In the genomic region with DNA sequence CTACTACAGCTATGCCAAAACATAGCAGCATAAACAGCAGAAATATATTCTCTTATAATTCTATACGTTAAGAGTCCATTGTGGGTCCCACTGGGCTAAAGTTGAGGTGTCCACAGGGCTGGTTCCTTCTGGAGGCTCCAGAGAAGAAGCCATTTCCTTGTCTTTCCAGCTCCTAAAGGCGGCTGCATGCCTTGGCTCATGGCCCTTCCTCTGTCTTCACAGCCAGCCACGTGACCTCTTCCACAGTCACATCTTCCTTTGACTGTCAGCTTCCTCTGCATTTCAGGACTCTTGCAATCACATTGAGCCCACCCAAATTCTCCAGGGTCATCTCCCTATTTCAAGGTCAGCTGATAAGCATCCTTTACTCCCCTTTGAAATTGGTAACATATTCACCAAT, we compare ENCODE assay signal across 10 cellular contexts.
"Had no signal": no experiment of that assay in that cellular context is flagged by ENCODE, and none has a peak within 500 bp of the region (broad histone marks: within the 10 kb centered on the region; RNA-seq: fewer than 3 reads in every experiment).

No MANE protein-coding gene starts in this region.

- ATAC-seq: effector memory CD8-positive, alpha-beta T cell; pancreas; sciatic nerve had no signal

- DNase-seq: activated CD4-positive, alpha-beta T cell treated with anti-CD3 and anti-CD28 coated beads, Interleukin-2, amount 50 U/mL, for 1 hour; activated CD4-positive, CD25-positive, alpha-beta regulatory T cell; activated effector memory CD4-positive, alpha-beta T cell treated with Interleukin-2 at 50 U/mL for 16 hours; effector memory CD8-positive, alpha-beta T cell; foreskin melanocyte; pancreas; stomach; T-helper 2 cell had no signal

- H3K9me3 Mint-ChIP-seq: effector memory CD8-positive, alpha-beta T cell; mesothelial cell of epicardium had no signal

- H3K4me3 Mint-ChIP-seq: effector memory CD8-positive, alpha-beta T cell; mesothelial cell of epicardium had no signal

- H3K27ac Mint-ChIP-seq: mesothelial cell of epicardium had no signal

- H3K27me3 Mint-ChIP-seq: effector memory CD8-positive, alpha-beta T cell had no signal

- H3K4me1 Mint-ChIP-seq: mesothelial cell of epicardium had no signal
